13 cellular contexts compared by ENCODE assay signal in genomic region chr7:134933460-134934068, GRCh38. TPM values are rescaled to one million over a fixed set of nuclear protein-coding genes. Genes with fewer than 3 reads are reported as not detected.
DNase-seq lines count a peak whose midpoint lies in the region; ATAC-seq, FAIRE-seq and TF ChIP-seq lines count a peak whose summit lies in the region.
"Had no signal": no experiment of that assay in that cellular context is flagged by ENCODE, and none has a peak within 500 bp of the region (broad histone marks: within the 10 kb centered on the region; RNA-seq: fewer than 3 reads in every experiment).

No MANE protein-coding gene starts in this region.

- TF ChIP-seq POLR2A in thyroid gland (IDR thresholded peaks at IDR 0.05) (no peak), H54 (IDR thresholded peaks at IDR 0.05; ENCODE audit: low read depth, low read length) (no peak)

- POLR2A ChIA-PET in activated naive CD8-positive, alpha-beta T cell treated with anti-CD3 and anti-CD28 coated beads, Interleukin-2, amount 10 ng/mL, durations not matched to agents 7 days and 5 days (lab: Charles Lee): no interaction called here
- POLR2A ChIA-PET in T-cell (lab: Charles Lee): no interaction called here

- 87 to 89% methylated on average over 3 of the region's 3 CpGs for WGBS in thyroid gland, 2 donors

- no peaks in the 10 kb centered on the region for H3K27me3 ChIP-seq in thyroid gland
- H3K27me3 ChIP-seq: BE2C, cardiac muscle cell had no signal

- peaks cover 2% of the 10 kb centered on the region for H3K36me3 Mint-ChIP-seq in activated naive CD8-positive, alpha-beta T cell treated with anti-CD3 and anti-CD28 coated beads, Interleukin-2, amount 10 ng/mL, durations not matched to agents 7 days and 5 days
- H3K36me3 Mint-ChIP-seq in activated naive CD8-positive, alpha-beta T cell treated with anti-CD3 and anti-CD28 coated beads for 36 hours: no peaks in the 10 kb centered on the region
- H3K36me3 Mint-ChIP-seq in T-cell: no peaks in the 10 kb centered on the region

- H3K4me3 Mint-ChIP-seq in activated naive CD8-positive, alpha-beta T cell treated with anti-CD3 and anti-CD28 coated beads, Interleukin-2, amount 10 ng/mL, durations not matched to agents 7 days and 5 days: peak overlapping the region; percentile 73
- no peak overlapping the region for H3K4me3 Mint-ChIP-seq in activated naive CD8-positive, alpha-beta T cell treated with anti-CD3 and anti-CD28 coated beads for 36 hours
- peak overlapping the region in 2 of 3 donors; percentile 32 for H3K4me3 Mint-ChIP-seq in T-cell

- peak overlapping the region; percentile 83 for H3K27ac Mint-ChIP-seq in activated naive CD8-positive, alpha-beta T cell treated with anti-CD3 and anti-CD28 coated beads, Interleukin-2, amount 10 ng/mL, durations not matched to agents 7 days and 5 days
- no peak overlapping the region for H3K27ac Mint-ChIP-seq in activated naive CD8-positive, alpha-beta T cell treated with anti-CD3 and anti-CD28 coated beads for 36 hours
- H3K27ac Mint-ChIP-seq in T-cell: peak overlapping the region in 1 of 2 donors; percentile 18

- H3K27me3 Mint-ChIP-seq in activated naive CD8-positive, alpha-beta T cell treated with anti-CD3 and anti-CD28 coated beads, Interleukin-2, amount 10 ng/mL, durations not matched to agents 7 days and 5 days: peaks cover under 1% of the 10 kb centered on the region
- no peaks in the 10 kb centered on the region for H3K27me3 Mint-ChIP-seq in activated naive CD8-positive, alpha-beta T cell treated with anti-CD3 and anti-CD28 coated beads for 36 hours
- no peaks in the 10 kb centered on the region for H3K27me3 Mint-ChIP-seq in T-cell

- ATAC-seq in activated naive CD8-positive, alpha-beta T cell treated with anti-CD3 and anti-CD28 coated beads, Interleukin-2, amount 10 ng/mL, durations not matched to agents 7 days and 5 days (ENCODE audit: low read depth): no peak
- no peak for ATAC-seq in T-cell (replicated peaks in 1 of 4)

- no peak for DNase-seq in activated naive CD8-positive, alpha-beta T cell treated with anti-CD3 and anti-CD28 coated beads, Interleukin-2, amount 10 ng/mL, durations not matched to agents 7 days and 5 days
- no peak for DNase-seq in activated naive CD8-positive, alpha-beta T cell treated with anti-CD3 and anti-CD28 coated beads for 36 hours
- DNase-seq in T-cell: no peak
- no peak for DNase-seq in fibroblast of pulmonary artery (ENCODE audit: low read depth)
- no peak for DNase-seq in thyroid gland
- no peak for DNase-seq in stimulated activated CD4-positive, alpha-beta T cell treated with anti-CD3 and anti-CD28 coated beads, Interleukin-4, amount 100 ng/mL, for 1 hour
- no peak for DNase-seq in H54 (ENCODE audit: insufficient read length, low spot score)
- no peak for DNase-seq in COR-L47 (lab: John Stamatoyannopoulos, UW)
- DNase-seq: BE2C, NCI-H1105, NCI-H526 treated with DMSO at 0.1 percent for 48 hours, SK-N-SH had no signal

- H3K9me3 Mint-ChIP-seq in activated naive CD8-positive, alpha-beta T cell treated with anti-CD3 and anti-CD28 coated beads, Interleukin-2, amount 10 ng/mL, durations not matched to agents 7 days and 5 days: peaks cover 6% of the 10 kb centered on the region
- H3K9me3 Mint-ChIP-seq in activated naive CD8-positive, alpha-beta T cell treated with anti-CD3 and anti-CD28 coated beads for 36 hours: no peaks in the 10 kb centered on the region
- no peaks in the 10 kb centered on the region for H3K9me3 Mint-ChIP-seq in T-cell

- H3K36me3 ChIP-seq in thyroid gland: no peaks in the 10 kb centered on the region

- H3K27ac ChIP-seq in thyroid gland: peak overlapping the region; percentile 68 to 87 (median 86)
- H3K27ac ChIP-seq: cardiac muscle cell had no signal

- intact Hi-C loops in thyroid gland (cut with DNase I): no loop called here

- H3K4me3 ChIP-seq in fibroblast of pulmonary artery (replicated peaks; ENCODE audit: low read depth, low read length) (peak overlapping the region; percentile 36), thyroid gland (replicated peaks in 1 of 3) (no peak overlapping the region)
- H3K4me3 ChIP-seq: cardiac muscle cell had no signal

- no peak for TF ChIP-seq CTCF in fibroblast of pulmonary artery (IDR thresholded peaks at IDR 0.05; ENCODE audit: low read length, missing control alignments)
- no peak for TF ChIP-seq CTCF in thyroid gland (IDR thresholded peaks at IDR 0.05)

- H3K4me1 ChIP-seq in thyroid gland: peaks cover 55 to 74% of the 10 kb centered on the region in 2 donors
- H3K4me1 ChIP-seq: BE2C had no signal

- peaks cover 6% of the 10 kb centered on the region for H3K4me1 Mint-ChIP-seq in activated naive CD8-positive, alpha-beta T cell treated with anti-CD3 and anti-CD28 coated beads, Interleukin-2, amount 10 ng/mL, durations not matched to agents 7 days and 5 days
- peaks cover 3% of the 10 kb centered on the region for H3K4me1 Mint-ChIP-seq in activated naive CD8-positive, alpha-beta T cell treated with anti-CD3 and anti-CD28 coated beads for 36 hours
- peaks cover 7 to 14% (median 11%) of the 10 kb centered on the region in 3 donors for H3K4me1 Mint-ChIP-seq in T-cell

- CTCF ChIA-PET in T-cell (lab: Charles Lee): no interaction called here

- FAIRE-seq in H54 (lab: Jason Lieb, UNC): no peak

- no peaks in the 10 kb centered on the region for H3K9me3 ChIP-seq in thyroid gland
- H3K9me3 ChIP-seq: BE2C, SK-N-SH had no signal

RNA-seq across cellular contexts. Expression of gene AGBL3, which starts 52.7 kb away (rescaled TPM):
- 1 to 10 TPM; 4.5 to 6.7 TPM for total RNA-seq in activated naive CD8-positive, alpha-beta T cell treated with anti-CD3 and anti-CD28 coated beads, Interleukin-2, amount 10 ng/mL, durations not matched to agents 7 days and 5 days
- total RNA-seq in activated naive CD8-positive, alpha-beta T cell treated with anti-CD3 and anti-CD28 coated beads for 36 hours: 1 to 10 TPM; 2.2 to 3.6 TPM
- total RNA-seq in T-cell (1 to 10 TPM; 2.5 to 6.7 (median 3.5) TPM), thyroid gland (1 to 10 TPM; 3.6 to 5.0 (median 4.1) TPM)
